1 cellular context compared by ENCODE assay signal in genomic region chr21:33642027-33642895, GRCh38.
A peak's percentile ranks its signal among the peaks of the same experiment; 100 is the strongest.
TF ChIP-seq lines count a peak whose summit lies in the region.

Gene ITSN1 (plus strand): TSS chr21:33642501. CDS start chr21:33718829, 76,328 bp downstream.

TF ChIP-seq in HepG2, 621 proteins besides CTCF, POLR2A, EP300 and RAD21 (continued from another document and continues in another):
- TF ChIP-seq JUND (CRISPR knock-in tag; IDR thresholded peaks at IDR 0.05) (no peak), ZNF451 (CRISPR knock-in tag; IDR thresholded peaks at IDR 0.05) (no peak), XRCC5 (optimal IDR thresholded peaks at IDR 0.05; ENCODE audit: low read length) (no peak), PLRG1 (conservative IDR thresholded peaks at IDR 0.05) (no peak), ATF5 (CRISPR knock-in tag; IDR thresholded peaks at IDR 0.05; ENCODE audit: low read depth) (no peak), TAF15 (IDR thresholded peaks at IDR 0.05; ENCODE audit: low read depth, low read length, poor library complexity, severe bottlenecking) (no peak), KLF9 (CRISPR knock-in tag; IDR thresholded peaks at IDR 0.05; ENCODE audit: low read depth) (no peak), ZBTB39 (CRISPR knock-in tag; IDR thresholded peaks at IDR 0.05) (no peak), TERF1 (CRISPR knock-in tag; IDR thresholded peaks at IDR 0.05) (no peak), ZNF891 (CRISPR knock-in tag; IDR thresholded peaks at IDR 0.05) (0 out of 2 replicates have a peak, but pooled peaks have one; percentile 64), BORCS8-MEF2B (CRISPR knock-in tag; IDR thresholded peaks at IDR 0.05) (no peak), KDM6A (CRISPR knock-in tag; IDR thresholded peaks at IDR 0.05; ENCODE audit: low read depth) (no peak), ZMAT5 (CRISPR knock-in tag; IDR thresholded peaks at IDR 0.05; ENCODE audit: borderline replicate concordance, low read depth) (no peak), ZMYM4 (CRISPR knock-in tag; IDR thresholded peaks at IDR 0.05) (peak; percentile 17; the same call in 1 of the 2 replicates), ZNF317 (CRISPR knock-in tag; IDR thresholded peaks at IDR 0.05) (peak; percentile 31; the same call in 1 of the 2 replicates), PRPF4 (IDR thresholded peaks at IDR 0.05; ENCODE audit: low read depth, low read length, poor library complexity, severe bottlenecking) (no peak), TEF (CRISPR knock-in tag; IDR thresholded peaks at IDR 0.05) (no peak), CHD4 (IDR thresholded peaks at IDR 0.05; ENCODE audit: borderline replicate concordance, low read length) (peak; percentile 84; the same call in 1 of the 2 replicates), ZNF746 (CRISPR knock-in tag; IDR thresholded peaks at IDR 0.05) (peak; percentile 80; the same call in 1 of the 2 replicates), ZBTB40 (IDR thresholded peaks at IDR 0.05) (no peak), ZBTB40 (CRISPR knock-in tag; IDR thresholded peaks at IDR 0.05) (peak; percentile 28; the same call in 1 of the 2 replicates), EZH2 (conservative IDR thresholded peaks at IDR 0.05; ENCODE audit: low read depth, low read length) (no peak), GPBP1L1 (CRISPR knock-in tag; IDR thresholded peaks at IDR 0.05) (no peak), MAFF (IDR thresholded peaks at IDR 0.05; ENCODE audit: low read depth, low read length) (no peak), ZNF761 (CRISPR knock-in tag; conservative IDR thresholded peaks at IDR 0.05) (no peak), ZNF772 (CRISPR knock-in tag; IDR thresholded peaks at IDR 0.05) (peak; percentile 69; the same call in 1 of the 2 replicates), ZMYM2 (CRISPR knock-in tag; IDR thresholded peaks at IDR 0.05) (no peak), PCBP2 (optimal IDR thresholded peaks at IDR 0.05; ENCODE audit: low read depth, low read length, poor library complexity, severe bottlenecking) (no peak), HCFC1 (IDR thresholded peaks at IDR 0.05; ENCODE audit: low read depth, low read length) (no peak), ZNF850 (CRISPR knock-in tag; conservative IDR thresholded peaks at IDR 0.05) (no peak), ZNF253 (CRISPR knock-in tag; IDR thresholded peaks at IDR 0.05; ENCODE audit: borderline replicate concordance) (no peak), GPN1 (CRISPR knock-in tag; IDR thresholded peaks at IDR 0.05; ENCODE audit: borderline replicate concordance) (no peak), ZNF691 (CRISPR knock-in tag; IDR thresholded peaks at IDR 0.05; ENCODE audit: borderline replicate concordance, low read depth) (peak; percentile 63; the same call in 1 of the 2 replicates), TARDBP (CRISPR knock-in tag; IDR thresholded peaks at IDR 0.05) (peak; percentile 74), MTF1 (CRISPR knock-in tag; IDR thresholded peaks at IDR 0.05) (no peak), PAX8 (CRISPR knock-in tag; IDR thresholded peaks at IDR 0.05; ENCODE audit: borderline replicate concordance) (no peak), MLLT10 (CRISPR knock-in tag; IDR thresholded peaks at IDR 0.05) (no peak), ZNF232 (CRISPR knock-in tag; IDR thresholded peaks at IDR 0.05; ENCODE audit: borderline replicate concordance) (no peak), RNF219 (CRISPR knock-in tag; IDR thresholded peaks at IDR 0.05) (no peak), REPIN1 (CRISPR knock-in tag; IDR thresholded peaks at IDR 0.05; ENCODE audit: borderline replicate concordance, low read depth) (peak; percentile 20; the same call in 1 of the 2 replicates), ZFP90 (CRISPR knock-in tag; IDR thresholded peaks at IDR 0.05; ENCODE audit: borderline replicate concordance) (0 out of 2 replicates have a peak, but pooled peaks have one; percentile 29), ZNF557 (CRISPR knock-in tag; IDR thresholded peaks at IDR 0.05) (no peak), FOXA3 (CRISPR knock-in tag; IDR thresholded peaks at IDR 0.05) (peak; percentile 25; the same call in 1 of the 2 replicates), ELK4 (CRISPR knock-in tag; IDR thresholded peaks at IDR 0.05; ENCODE audit: borderline replicate concordance) (no peak), POLR2AphosphoS5 (IDR thresholded peaks at IDR 0.05; ENCODE audit: low read depth, low read length) (peak; percentile 66), MTA1 (CRISPR knock-in tag; IDR thresholded peaks at IDR 0.05; ENCODE audit: borderline replicate concordance) (no peak)
